ENCODE assay signal across 15 cellular contexts in the genomic region with DNA sequence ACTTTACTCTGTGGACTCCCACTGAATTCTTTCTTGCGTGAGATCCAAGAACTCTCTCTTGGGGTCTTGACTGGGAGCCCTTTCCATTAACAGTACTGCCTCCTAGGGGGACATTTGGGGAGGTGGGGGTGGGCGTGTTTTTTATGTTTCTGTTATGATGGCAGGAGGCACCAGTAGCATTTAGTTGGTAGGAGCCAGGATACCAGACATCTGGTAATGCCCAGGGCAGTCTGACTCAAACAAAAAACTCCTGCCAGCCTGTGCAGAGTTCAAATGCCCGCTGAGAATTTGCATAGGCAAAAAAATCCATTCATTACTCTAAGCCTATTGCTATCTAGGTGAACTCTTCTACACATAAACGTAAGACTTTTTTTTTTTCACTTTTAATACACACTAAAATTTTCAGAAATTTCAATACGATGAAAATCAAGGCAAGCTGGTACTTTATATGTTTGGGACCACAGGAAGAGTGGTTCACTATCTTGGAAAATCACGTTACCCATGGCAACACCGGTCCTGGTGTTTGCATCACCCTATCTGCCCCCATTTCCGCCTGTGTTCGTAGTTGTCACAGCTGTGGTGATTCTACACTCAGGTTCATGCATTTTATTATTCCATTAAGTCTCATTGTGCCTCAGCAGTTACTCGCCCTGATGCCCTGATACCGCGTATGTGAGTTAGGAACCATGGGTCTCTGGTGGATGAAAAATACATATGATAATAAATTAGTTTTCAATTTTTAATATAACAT.
A peak's percentile ranks its signal among the peaks of the same experiment; 100 is the strongest.
DNase-seq lines count a peak whose midpoint lies in the region; ATAC-seq and TF ChIP-seq lines count a peak whose summit lies in the region.
"Had no signal": no experiment of that assay in that cellular context is flagged by ENCODE, and none has a peak within 500 bp of the region (broad histone marks: within the 10 kb centered on the region; RNA-seq: fewer than 3 reads in every experiment).

No MANE protein-coding gene starts in this region.

- H3K4me3 ChIP-seq in CD8-positive, alpha-beta memory T cell (ENCODE audit: low read length): no peak overlapping the region
- no peak overlapping the region for H3K4me3 ChIP-seq in IMR-90 (ENCODE audit: insufficient read depth, low read depth, low read length)
- H3K4me3 ChIP-seq: heart right ventricle, left lung, right lobe of liver had no signal

- H3K36me3 ChIP-seq in CD8-positive, alpha-beta memory T cell (ENCODE audit: insufficient read depth, low read length): no peaks in the 10 kb centered on the region
- no peaks in the 10 kb centered on the region for H3K36me3 ChIP-seq in IMR-90 (ENCODE audit: control insufficient read depth, insufficient read depth, low read length)
- H3K36me3 ChIP-seq: heart right ventricle, left lung, right lobe of liver had no signal

- no peak for TF ChIP-seq POLR2A in IMR-90 (IDR thresholded peaks at IDR 0.05; ENCODE audit: low read depth, low read length)

- dilution Hi-C loops in IMR-90 (cut with HindIII; ENCODE audit: low sequenced_read_pairs, unreplicated experiment): no loop called here

- peaks cover 12 to 13% (median 13%) of the 10 kb centered on the region in 3 donors for H3K4me1 Mint-ChIP-seq in CD8-positive, alpha-beta memory T cell
- H3K4me1 Mint-ChIP-seq in activated CD4-positive, alpha-beta memory T cell treated with anti-CD3 and anti-CD28 coated beads, Interleukin-2, amount 10 ng/mL, durations not matched to agents 7 days and 5 days: peaks cover 25% of the 10 kb centered on the region
- H3K4me1 Mint-ChIP-seq in mesothelial cell of epicardium: no peaks in the 10 kb centered on the region

- no peak overlapping the region for H3K14ac ChIP-seq in IMR-90 (replicated peaks; ENCODE audit: low read depth, low read length)

- in situ Hi-C loops in IMR-90 (cut with MboI; ENCODE audit: low sequenced_read_pairs): no loop called here

- no peak for TF ChIP-seq RAD21 in IMR-90 (IDR thresholded peaks at IDR 0.05; ENCODE audit: low read length)

- TF ChIP-seq CTCF in IMR-90 (conservative IDR thresholded peaks at IDR 0.05; ENCODE audit: low read depth, low read length) (no peak), mesothelial cell of epicardium (IDR thresholded peaks at IDR 0.05; ENCODE audit: unreplicated experiment) (no peak)

- H3K27ac Mint-ChIP-seq in CD8-positive, alpha-beta memory T cell: peak overlapping the region; percentile 79 to 99 (median 95)
- H3K27ac Mint-ChIP-seq in activated CD4-positive, alpha-beta memory T cell treated with anti-CD3 and anti-CD28 coated beads, Interleukin-2, amount 10 ng/mL, durations not matched to agents 7 days and 5 days: peak overlapping the region; percentile 95
- no peak overlapping the region for H3K27ac Mint-ChIP-seq in mesothelial cell of epicardium

- H3K4me2 ChIP-seq in IMR-90 (ENCODE audit: low read depth, low read length): no peak overlapping the region

- no peak overlapping the region for H3K4ac ChIP-seq in IMR-90 (ENCODE audit: low read depth, low read length)

- CTCF ChIA-PET in CD8-positive, alpha-beta memory T cell (lab: Charles Lee): interaction anchor here (1.2 kb wide), 1 partner anchor 13 kb away, joined by 3 read pairs; no protein-coding TSS in a partner anchor
- CTCF ChIA-PET in IMR-90 (lab: Yijun Ruan, JAX): interaction anchor here (1.4 kb wide), 1 partner anchor 13 kb away, joined by 3 read pairs; no protein-coding TSS in a partner anchor
- CTCF ChIA-PET in activated CD4-positive, alpha-beta memory T cell treated with anti-CD3 and anti-CD28 coated beads, Interleukin-2, amount 10 ng/mL, durations not matched to agents 7 days and 5 days (lab: Charles Lee): no interaction called here

- ATAC-seq in IMR-90 (ENCODE audit: low read depth) (peak; percentile 17; the same call in 1 of the 2 replicates), GM18907 (IDR thresholded peaks at IDR 0.05; ENCODE audit: unreplicated experiment) (no peak), GM19397 (IDR thresholded peaks at IDR 0.05; ENCODE audit: unreplicated experiment) (no peak)
- ATAC-seq: heart right ventricle, left lung had no signal

- H2AK9ac ChIP-seq in IMR-90 (replicated peaks; ENCODE audit: low read depth, low read length, poor library complexity): no peak overlapping the region

- no peak overlapping the region for H3K18ac ChIP-seq in IMR-90 (ENCODE audit: low read depth, low read length)

- no peak overlapping the region for H2BK15ac ChIP-seq in IMR-90 (ENCODE audit: low read depth, low read length)

- H3K56ac ChIP-seq in IMR-90 (ENCODE audit: extremely low read depth, insufficient read depth, low read length): no peak overlapping the region

- no peaks in the 10 kb centered on the region for H3K9me1 ChIP-seq in IMR-90 (ENCODE audit: insufficient read depth, low read length)

- H3K79me1 ChIP-seq in IMR-90 (ENCODE audit: low read depth in 1 of 2, low read length in 2 of 2): no peaks in the 10 kb centered on the region

- H4K5ac ChIP-seq in IMR-90 (ENCODE audit: low read depth, low read length): no peak overlapping the region

- peak in 4 of 5 donors; percentile 4 to 54 (median 42) for DNase-seq in CD8-positive, alpha-beta memory T cell
- DNase-seq in IMR-90 (no peak), fibroblast of peridontal ligament (ENCODE audit: extremely low read depth) (peak; percentile 37), mesothelial cell of epicardium (ENCODE audit: low spot score in 2 of 2, unreplicated experiment in 2 of 2) (no peak)
- peak; percentile 33 for DNase-seq in activated CD4-positive, alpha-beta memory T cell treated with anti-CD3 and anti-CD28 coated beads, Interleukin-2, amount 10 ng/mL, durations not matched to agents 7 days and 5 days
- DNase-seq: caudate nucleus, GDM1, heart right ventricle, left lung, NCI-H1417 treated with DMSO at 0.1 percent for 48 hours, NCI-H510A, right lobe of liver had no signal

- no peak overlapping the region for H3K23ac ChIP-seq in IMR-90 (ENCODE audit: low read depth, low read length)

- WGBS in IMR-90 (ENCODE audit: extremely low coverage in 2 of 2, insufficient read length in 1 of 2), 2 experiments: no CpG with 5 or more reads among the region's 12 CpGs

- H2BK120ac ChIP-seq in IMR-90 (ENCODE audit: low read depth, low read length): no peak overlapping the region

- no peak overlapping the region for H4K8ac ChIP-seq in IMR-90 (ENCODE audit: low read depth in 2 of 2, low read length in 2 of 2)

- no peak overlapping the region for H2BK5ac ChIP-seq in IMR-90 (ENCODE audit: low read depth, low read length, poor library complexity, severe bottlenecking)

- H3K9me3 ChIP-seq in CD8-positive, alpha-beta memory T cell (ENCODE audit: low read length): no peaks in the 10 kb centered on the region
- no peaks in the 10 kb centered on the region for H3K9me3 ChIP-seq in IMR-90 (ENCODE audit: control insufficient read depth, insufficient read depth, low read length)
- H3K9me3 ChIP-seq: left lung, right lobe of liver had no signal

- H4K91ac ChIP-seq in IMR-90 (ENCODE audit: insufficient read depth, low read depth, low read length): no peak overlapping the region

- peak overlapping the region; percentile 56 for H3K27ac ChIP-seq in CD8-positive, alpha-beta memory T cell (ENCODE audit: low read depth, low read length)
- no peak overlapping the region for H3K27ac ChIP-seq in IMR-90 (ENCODE audit: insufficient read depth, low read length)
- H3K27ac ChIP-seq: heart right ventricle, left lung, right lobe of liver, RWPE1 had no signal

- no peak overlapping the region for H3K9ac ChIP-seq in IMR-90 (ENCODE audit: low read depth, low read length)

- no peak overlapping the region for H2AK5ac ChIP-seq in IMR-90 (ENCODE audit: low read depth, low read length)

- H3K27me3 Mint-ChIP-seq in CD8-positive, alpha-beta memory T cell: peaks cover 9% of the 10 kb centered on the region in 2 donors
- H3K27me3 Mint-ChIP-seq in activated CD4-positive, alpha-beta memory T cell treated with anti-CD3 and anti-CD28 coated beads, Interleukin-2, amount 10 ng/mL, durations not matched to agents 7 days and 5 days: peaks cover 16% of the 10 kb centered on the region
- H3K27me3 Mint-ChIP-seq in mesothelial cell of epicardium (ENCODE audit: low read depth): no peaks in the 10 kb centered on the region

- H3K9me3 Mint-ChIP-seq in CD8-positive, alpha-beta memory T cell: peaks cover 0 to 4% (median 0%) of the 10 kb centered on the region in 5 donors
- peaks cover 7% of the 10 kb centered on the region for H3K9me3 Mint-ChIP-seq in activated CD4-positive, alpha-beta memory T cell treated with anti-CD3 and anti-CD28 coated beads, Interleukin-2, amount 10 ng/mL, durations not matched to agents 7 days and 5 days
- H3K9me3 Mint-ChIP-seq in mesothelial cell of epicardium: peaks cover 6% of the 10 kb centered on the region

- POLR2A ChIA-PET in CD8-positive, alpha-beta memory T cell (lab: Charles Lee): no interaction called here
- POLR2A ChIA-PET in IMR-90 (lab: Charles Lee; ENCODE audit: unreplicated experiment): no interaction called here
- POLR2A ChIA-PET in activated CD4-positive, alpha-beta memory T cell treated with anti-CD3 and anti-CD28 coated beads, Interleukin-2, amount 10 ng/mL, durations not matched to agents 7 days and 5 days (lab: Charles Lee): no interaction called here

- intact Hi-C loops in IMR-90 (cut with micrococcal nuclease): no loop called here

- H4K20me1 ChIP-seq in IMR-90 (ENCODE audit: insufficient read depth, low read length): no peaks in the 10 kb centered on the region

- no peak overlapping the region for H2BK20ac ChIP-seq in IMR-90 (ENCODE audit: low read depth, low read length)

- H3K4me3 Mint-ChIP-seq in CD8-positive, alpha-beta memory T cell: peak overlapping the region; percentile 51 to 80 (median 77)
- H3K4me3 Mint-ChIP-seq in activated CD4-positive, alpha-beta memory T cell treated with anti-CD3 and anti-CD28 coated beads, Interleukin-2, amount 10 ng/mL, durations not matched to agents 7 days and 5 days: peak overlapping the region; percentile 50
- no peak overlapping the region for H3K4me3 Mint-ChIP-seq in mesothelial cell of epicardium

- H3K4me1 ChIP-seq in CD8-positive, alpha-beta memory T cell (ENCODE audit: insufficient read depth, low read length): no peaks in the 10 kb centered on the region
- no peaks in the 10 kb centered on the region for H3K4me1 ChIP-seq in IMR-90 (ENCODE audit: control insufficient read depth, insufficient read depth, low read length)
- H3K4me1 ChIP-seq: heart right ventricle, left lung, right lobe of liver had no signal

- H3K27me3 ChIP-seq in CD8-positive, alpha-beta memory T cell (ENCODE audit: insufficient read depth, low read length, poor library complexity, severe bottlenecking): no peaks in the 10 kb centered on the region
- H3K27me3 ChIP-seq in IMR-90 (ENCODE audit: control insufficient read depth, insufficient read depth, low read length): 0 out of 2 replicates have a peak, but pooled peaks cover 1% of the 10 kb centered on the region
- H3K27me3 ChIP-seq: left lung, right lobe of liver had no signal

- H2AFZ ChIP-seq in IMR-90 (replicated peaks; ENCODE audit: low read length, poor library complexity): no peak overlapping the region

- H3K36me3 Mint-ChIP-seq in CD8-positive, alpha-beta memory T cell: no peaks in the 10 kb centered on the region
- peaks cover 15% of the 10 kb centered on the region for H3K36me3 Mint-ChIP-seq in activated CD4-positive, alpha-beta memory T cell treated with anti-CD3 and anti-CD28 coated beads, Interleukin-2, amount 10 ng/mL, durations not matched to agents 7 days and 5 days (ENCODE audit: low read depth)
- no peaks in the 10 kb centered on the region for H3K36me3 Mint-ChIP-seq in mesothelial cell of epicardium

- no TSS peak for BruUV-seq in IMR-90 (replicated peaks; lab: Mats Ljungman, UMichigan)

Comparison
In these comparisons a context has a peak if more than half of its experiments do, and no peak if none do; other contexts are left out.
1. DNase-seq: peak in CD8-positive, alpha-beta memory T cell (4 of 5), activated CD4-positive, alpha-beta memory T cell treated with anti-CD3 and anti-CD28 coated beads, Interleukin-2, amount 10 ng/mL, durations not matched to agents 7 days and 5 days (single experiment) and fibroblast of peridontal ligament (single experiment); none in IMR-90 (single experiment) and mesothelial cell of epicardium (0 of 2).